In the genomic region with DNA sequence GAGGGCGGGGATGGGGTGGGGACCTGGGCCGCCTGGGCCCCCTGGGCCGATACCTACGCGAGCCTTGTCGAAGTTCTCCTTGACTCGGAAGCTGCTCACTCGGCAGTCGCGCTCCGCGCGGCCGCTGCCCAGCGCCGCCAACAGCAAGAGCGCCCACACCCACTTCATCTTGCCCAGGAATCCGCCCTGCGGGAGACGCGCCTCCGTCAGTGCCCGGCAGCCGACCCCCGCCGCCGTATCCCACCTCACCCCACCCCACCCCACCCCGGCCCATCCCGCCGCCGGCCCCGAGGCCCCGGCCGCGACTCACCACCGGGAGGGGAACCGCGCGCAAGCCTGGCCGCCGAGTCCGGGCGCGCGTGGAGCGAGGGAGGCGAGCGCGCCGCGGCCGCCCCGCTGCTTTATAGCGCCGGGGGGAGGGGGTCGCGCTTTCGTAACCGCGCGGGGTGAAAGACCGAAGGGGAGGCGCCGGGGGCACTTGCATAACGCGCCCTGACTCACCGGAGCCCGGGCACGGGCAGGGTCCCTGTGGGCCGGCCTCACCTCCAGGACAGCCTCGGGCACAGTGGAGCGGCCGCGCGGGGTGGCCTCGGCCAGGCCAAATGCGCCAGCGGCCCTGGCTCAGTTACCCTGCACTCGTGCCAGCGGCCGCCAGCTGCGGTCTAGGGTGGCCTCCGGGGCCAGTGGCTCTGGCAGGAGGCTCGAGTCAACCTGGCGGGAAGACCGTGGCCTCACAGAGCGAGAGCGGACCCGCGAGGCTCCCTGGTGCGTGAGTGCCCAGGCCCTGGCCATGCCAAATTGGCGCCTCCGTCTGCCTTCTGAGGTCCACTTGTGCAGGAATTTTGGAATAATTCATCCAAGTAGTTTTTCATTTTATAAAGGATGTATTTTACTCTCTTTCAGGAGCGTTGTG, we compare ENCODE assay signal across 11 cellular contexts. TPM values are rescaled to one million over a fixed set of nuclear protein-coding genes. Genes with fewer than 3 reads are reported as not detected.
DNase-seq lines count a peak whose midpoint lies in the region; ATAC-seq, FAIRE-seq and TF ChIP-seq lines count a peak whose summit lies in the region.
"Had no signal": no experiment of that assay in that cellular context is flagged by ENCODE, and none has a peak within 500 bp of the region (broad histone marks: within the 10 kb centered on the region; RNA-seq: fewer than 3 reads in every experiment).

A gene (minus strand): TSS at position 375 of the 913 bp plus-strand sequence. CDS start 207 bp downstream, at position 168.

- FAIRE-seq in H54 (lab: Jason Lieb, UNC): no peak
- FAIRE-seq: endometrium had no signal

- H3K9ac ChIP-seq in subcutaneous abdominal adipose tissue (ENCODE audit: low read length in 5 of 5): peak within 1 kb of the TSS in 4 of 5 donors; percentile 16 to 76 (median 43)

- peaks cover 0 to 5% (median 0%) of the 10 kb centered on the region in 5 donors for H3K36me3 ChIP-seq in subcutaneous abdominal adipose tissue (ENCODE audit: control insufficient read depth in 5 of 5, insufficient read depth in 5 of 5, low read length in 5 of 5)

- peaks cover 0 to 68% (median 52%) of the 10 kb centered on the region in 5 donors for H3K4me1 ChIP-seq in subcutaneous abdominal adipose tissue (ENCODE audit: control insufficient read depth in 5 of 5, insufficient read depth in 5 of 5, low read length in 5 of 5)

- no peak for TF ChIP-seq POLR2A in H54 (IDR thresholded peaks at IDR 0.05; ENCODE audit: low read depth, low read length)

- peak; percentile 53 for DNase-seq in choroid plexus epithelial cell (ENCODE audit: low read depth)
- DNase-seq in left colon: peak in 1 of 2 donors; percentile 47
- DNase-seq in GM10266 (ENCODE audit: extremely low spot score): no peak
- no peak for DNase-seq in H54 (ENCODE audit: insufficient read length, low spot score)
- DNase-seq in SHP77 treated with DMSO at 0.1 percent for 48 hours (lab: John Stamatoyannopoulos, UW): no peak
- DNase-seq: stimulated activated naive CD4-positive, alpha-beta T cell treated with Interleukin-2 at 50 U/mL for 16 hours had no signal

- TF ChIP-seq CTCF in choroid plexus epithelial cell (conservative IDR thresholded peaks at IDR 0.05; ENCODE audit: low read depth, low read length) (no peak), GM10266 (IDR thresholded peaks at IDR 0.05; ENCODE audit: control insufficient read depth, insufficient read depth, low read depth, missing control alignments) (no peak)

- no peak for TF ChIP-seq EP300 in Ishikawa (IDR thresholded peaks at IDR 0.05; ENCODE audit: borderline replicate concordance)

- H3K9me3 ChIP-seq in subcutaneous abdominal adipose tissue (ENCODE audit: control insufficient read depth in 5 of 5, low read length in 5 of 5): no peaks in the 10 kb centered on the region

- H3K27me3 ChIP-seq in subcutaneous abdominal adipose tissue (ENCODE audit: control insufficient read depth in 5 of 5, insufficient read depth in 4 of 5, low read length in 5 of 5): peaks cover 0 to 13% (median 7%) of the 10 kb centered on the region in 5 donors

- ATAC-seq in left colon: peak; percentile 89
- ATAC-seq: HCT116 had no signal

- intact Hi-C loops in left colon (cut with DNase I, micrococcal nuclease): no loop called here

- no peak; the same call in 1 of the 2 replicates for TF ChIP-seq RAD21 in Ishikawa (IDR thresholded peaks at IDR 0.05; ENCODE audit: low read depth)

- H3K4me3 ChIP-seq in choroid plexus epithelial cell (ENCODE audit: low read depth, low read length): peak within 1 kb of the TSS; percentile 17
- peak within 1 kb of the TSS; percentile 53 to 86 (median 61) for H3K4me3 ChIP-seq in subcutaneous abdominal adipose tissue (ENCODE audit: low read depth in 1 of 5, low read length in 5 of 5)

- H3K27ac ChIP-seq in subcutaneous abdominal adipose tissue (ENCODE audit: low read depth, low read length): peak within 1 kb of the TSS; percentile 91

TF ChIP-seq in Ishikawa, 13 proteins besides CTCF, POLR2A, EP300 and RAD21:
- peak; percentile 70 for TF ChIP-seq CEBPB (IDR thresholded peaks at IDR 0.05)
- TF ChIP-seq TCF12 (IDR thresholded peaks at IDR 0.05; ENCODE audit: low read depth): no peak
- no peak for TF ChIP-seq FOXM1 (IDR thresholded peaks at IDR 0.05; ENCODE audit: borderline replicate concordance, low read depth)
- TF ChIP-seq, protein P1, sequence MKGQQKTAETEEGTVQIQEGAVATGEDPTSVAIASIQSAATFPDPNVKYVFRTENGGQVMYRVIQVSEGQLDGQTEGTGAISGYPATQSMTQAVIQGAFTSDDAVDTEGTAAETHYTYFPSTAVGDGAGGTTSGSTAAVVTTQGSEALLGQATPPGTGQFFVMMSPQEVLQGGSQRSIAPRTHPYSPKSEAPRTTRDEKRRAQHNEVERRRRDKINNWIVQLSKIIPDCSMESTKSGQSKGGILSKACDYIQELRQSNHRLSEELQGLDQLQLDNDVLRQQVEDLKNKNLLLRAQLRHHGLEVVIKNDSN (IDR thresholded peaks at IDR 0.05): 0 out of 2 replicates have a peak, but pooled peaks have one; percentile 2
- TF ChIP-seq TEAD4 (IDR thresholded peaks at IDR 0.05): no peak
- TF ChIP-seq ZBTB7A (IDR thresholded peaks at IDR 0.05; ENCODE audit: low read depth): peak; percentile 88
- TF ChIP-seq EGR1 (IDR thresholded peaks at IDR 0.05): no peak
- TF ChIP-seq, protein P2, sequence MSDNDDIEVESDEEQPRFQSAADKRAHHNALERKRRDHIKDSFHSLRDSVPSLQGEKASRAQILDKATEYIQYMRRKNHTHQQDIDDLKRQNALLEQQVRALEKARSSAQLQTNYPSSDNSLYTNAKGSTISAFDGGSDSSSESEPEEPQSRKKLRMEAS (IDR thresholded peaks at IDR 0.05): peak; percentile 62; the same call in 1 of the 2 replicates
- peak; percentile 23; the same call in 1 of the 2 replicates for TF ChIP-seq NFIC (IDR thresholded peaks at IDR 0.05)
- no peak for TF ChIP-seq CREB1 (IDR thresholded peaks at IDR 0.05; ENCODE audit: low read depth)
- TF ChIP-seq, protein P3, sequence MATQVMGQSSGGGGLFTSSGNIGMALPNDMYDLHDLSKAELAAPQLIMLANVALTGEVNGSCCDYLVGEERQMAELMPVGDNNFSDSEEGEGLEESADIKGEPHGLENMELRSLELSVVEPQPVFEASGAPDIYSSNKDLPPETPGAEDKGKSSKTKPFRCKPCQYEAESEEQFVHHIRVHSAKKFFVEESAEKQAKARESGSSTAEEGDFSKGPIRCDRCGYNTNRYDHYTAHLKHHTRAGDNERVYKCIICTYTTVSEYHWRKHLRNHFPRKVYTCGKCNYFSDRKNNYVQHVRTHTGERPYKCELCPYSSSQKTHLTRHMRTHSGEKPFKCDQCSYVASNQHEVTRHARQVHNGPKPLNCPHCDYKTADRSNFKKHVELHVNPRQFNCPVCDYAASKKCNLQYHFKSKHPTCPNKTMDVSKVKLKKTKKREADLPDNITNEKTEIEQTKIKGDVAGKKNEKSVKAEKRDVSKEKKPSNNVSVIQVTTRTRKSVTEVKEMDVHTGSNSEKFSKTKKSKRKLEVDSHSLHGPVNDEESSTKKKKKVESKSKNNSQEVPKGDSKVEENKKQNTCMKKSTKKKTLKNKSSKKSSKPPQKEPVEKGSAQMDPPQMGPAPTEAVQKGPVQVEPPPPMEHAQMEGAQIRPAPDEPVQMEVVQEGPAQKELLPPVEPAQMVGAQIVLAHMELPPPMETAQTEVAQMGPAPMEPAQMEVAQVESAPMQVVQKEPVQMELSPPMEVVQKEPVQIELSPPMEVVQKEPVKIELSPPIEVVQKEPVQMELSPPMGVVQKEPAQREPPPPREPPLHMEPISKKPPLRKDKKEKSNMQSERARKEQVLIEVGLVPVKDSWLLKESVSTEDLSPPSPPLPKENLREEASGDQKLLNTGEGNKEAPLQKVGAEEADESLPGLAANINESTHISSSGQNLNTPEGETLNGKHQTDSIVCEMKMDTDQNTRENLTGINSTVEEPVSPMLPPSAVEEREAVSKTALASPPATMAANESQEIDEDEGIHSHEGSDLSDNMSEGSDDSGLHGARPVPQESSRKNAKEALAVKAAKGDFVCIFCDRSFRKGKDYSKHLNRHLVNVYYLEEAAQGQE (IDR thresholded peaks at IDR 0.05; ENCODE audit: low read depth): no peak
- no peak for TF ChIP-seq TAF1 (IDR thresholded peaks at IDR 0.05; ENCODE audit: low read depth)
- TF ChIP-seq YY1 (IDR thresholded peaks at IDR 0.05; ENCODE audit: low read depth): no peak

RNA-seq across cellular contexts. Expression of the gene that starts here (rescaled TPM):
- 10 to 100 TPM in 1 of 2 donors, 1 to 10 TPM in 1; 8.3 to 10.1 TPM for total RNA-seq in left colon
- total RNA-seq: SK-MEL-5 had no signal
